Comparison of ENCODE assay signal across 28 cellular contexts in genomic region chr7:134279898-134280297, GRCh38.
"Had no signal": no experiment of that assay in that cellular context is flagged by ENCODE, and none has a peak within 500 bp of the region (broad histone marks: within the 10 kb centered on the region; RNA-seq: fewer than 3 reads in every experiment).

No MANE protein-coding gene starts in this region.

- ATAC-seq: effector memory CD8-positive, alpha-beta T cell; esophagus mucosa; foreskin keratinocyte; gastrocnemius medialis; gastroesophageal sphincter; heart left ventricle; heart right ventricle had no signal

- H3K4me3 ChIP-seq: colonic mucosa, coronary artery, dorsolateral prefrontal cortex, esophagus muscularis mucosa, esophagus squamous epithelium, gastrocnemius medialis, gastroesophageal sphincter, heart left ventricle, heart right ventricle had no signal

- H3K9me3 ChIP-seq: colonic mucosa, esophagus muscularis mucosa, esophagus squamous epithelium, gastrocnemius medialis, gastroesophageal sphincter, heart left ventricle, heart right ventricle had no signal

- FAIRE-seq: colon, endometrium, endothelial cell of umbilical vein, frontal cortex had no signal

- DNase-seq: colonic mucosa; cortex of kidney; dermis blood vessel endothelial cell; dorsolateral prefrontal cortex; effector CD4-positive, alpha-beta T cell; effector CD8-positive, alpha-beta T cell; effector memory CD4-positive, alpha-beta T cell; effector memory CD8-positive, alpha-beta T cell; endodermal cell; erythroblast; esophagus squamous epithelium; foreskin fibroblast; foreskin keratinocyte; foreskin melanocyte; gastrocnemius medialis; glutamatergic neuron; head of caudate nucleus; heart left ventricle; heart right ventricle had no signal

- H3K27me3 ChIP-seq: colonic mucosa, dorsolateral prefrontal cortex, esophagus muscularis mucosa, gastrocnemius medialis, gastroesophageal sphincter had no signal

- H3K27ac ChIP-seq: colonic mucosa, coronary artery, dorsolateral prefrontal cortex, epithelial cell of prostate, esophagus muscularis mucosa, esophagus squamous epithelium, foreskin keratinocyte, gastrocnemius medialis, gastroesophageal sphincter, heart left ventricle, heart right ventricle had no signal

- H3K36me3 ChIP-seq: colonic mucosa, esophagus muscularis mucosa, esophagus squamous epithelium, gastrocnemius medialis, gastroesophageal sphincter, heart left ventricle, heart right ventricle had no signal

- H3K4me1 ChIP-seq: colonic mucosa, esophagus muscularis mucosa, esophagus squamous epithelium, foreskin keratinocyte, gastrocnemius medialis, gastroesophageal sphincter, heart left ventricle, heart right ventricle had no signal
